In the genomic region with DNA sequence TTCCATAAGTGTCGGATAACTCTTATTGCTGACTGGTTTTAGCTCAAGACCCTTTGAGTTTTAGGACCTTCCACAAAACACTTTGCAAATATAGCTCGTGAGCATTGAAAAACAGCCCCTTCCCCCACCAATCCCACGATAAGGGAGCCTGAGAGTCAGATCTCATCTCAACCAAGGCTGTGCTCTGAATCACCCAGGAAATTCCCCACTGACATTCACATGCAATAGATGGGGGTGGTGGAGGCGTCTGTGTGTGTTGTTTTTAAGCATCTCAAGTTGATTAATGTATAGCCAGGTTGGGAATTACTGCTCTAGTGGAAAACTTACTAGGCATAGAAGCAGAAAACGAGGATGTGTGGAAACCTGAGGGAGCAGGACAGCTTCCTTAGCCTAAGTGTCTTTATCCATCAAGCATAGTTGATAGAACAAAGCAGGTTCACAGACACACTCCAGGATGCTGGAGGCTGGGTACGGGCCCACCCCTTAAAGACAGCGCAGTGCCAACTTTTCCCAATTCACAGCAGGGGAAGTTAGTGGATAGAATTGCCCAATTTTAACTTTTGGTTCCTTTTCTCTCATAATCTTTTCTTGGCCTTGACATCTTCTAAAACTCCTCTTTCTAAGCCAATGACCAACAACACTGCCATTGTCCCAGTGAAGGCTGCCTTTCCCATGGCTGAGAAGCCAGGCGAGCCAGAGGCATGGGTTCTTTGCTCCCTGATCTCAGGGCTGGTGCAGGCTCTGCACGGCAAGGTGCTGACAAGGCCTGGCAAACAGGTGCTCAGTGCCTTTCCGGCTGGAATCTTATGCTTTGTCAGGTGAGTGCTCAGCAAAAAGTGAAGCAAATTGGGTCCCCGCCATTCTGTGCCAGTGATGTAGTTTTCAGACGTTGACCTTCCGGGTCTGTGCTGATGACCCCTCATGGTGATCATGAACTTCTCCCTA, we compare ENCODE assay signal across 9 cellular contexts.
DNase-seq lines count a peak whose midpoint lies in the region; ATAC-seq, FAIRE-seq and TF ChIP-seq lines count a peak whose summit lies in the region.
"Had no signal": no experiment of that assay in that cellular context is flagged by ENCODE, and none has a peak within 500 bp of the region (broad histone marks: within the 10 kb centered on the region; RNA-seq: fewer than 3 reads in every experiment).

No MANE protein-coding gene starts in this region.

- in situ Hi-C loops in G401 (cut with HindIII; ENCODE audit: low sequenced_read_pairs) = no loop called here

- no peak overlapping the region for H2BK120ac ChIP-seq in mesenchymal stem cell (ENCODE audit: low read depth, low read length)

- no peaks in the 10 kb centered on the region for H3K9me3 ChIP-seq in HEK293 (ENCODE audit: control insufficient read depth, insufficient read depth, low read depth, low read length)
- H3K9me3 ChIP-seq in mesenchymal stem cell (ENCODE audit: control insufficient read depth, low read length) = peaks cover 27% of the 10 kb centered on the region
- H3K9me3 ChIP-seq in upper lobe of left lung = peaks cover 0 to 16% (median 14%) of the 10 kb centered on the region in 4 donors

- no peak overlapping the region for H3K4me2 ChIP-seq in mesenchymal stem cell (ENCODE audit: low read length, poor library complexity, severe bottlenecking)

- H3K36me3 ChIP-seq in HEK293 (ENCODE audit: control insufficient read depth in 2 of 2, insufficient read depth in 1 of 2, low read length in 2 of 2) = no peaks in the 10 kb centered on the region
- H3K36me3 ChIP-seq in mesenchymal stem cell (ENCODE audit: control insufficient read depth in 1 of 2, insufficient read depth in 2 of 2, low read depth in 1 of 2, low read length in 2 of 2) = no peaks in the 10 kb centered on the region
- H3K36me3 ChIP-seq in upper lobe of left lung = no peaks in the 10 kb centered on the region
- H3K36me3 ChIP-seq: left lung had no signal

- no peak overlapping the region for H3K27ac ChIP-seq in HEK293 (ENCODE audit: extremely low read depth, low read depth, low read length)
- H3K27ac ChIP-seq in mesenchymal stem cell (ENCODE audit: low read length, poor library complexity, severe bottlenecking) = no peak overlapping the region
- H3K27ac ChIP-seq in upper lobe of left lung = no peak overlapping the region
- H3K27ac ChIP-seq: left lung had no signal

- H3K4me3 ChIP-seq in GM12865 (ENCODE audit: low read depth, low read length) (peak overlapping the region; percentile 40), HEK293 (ENCODE audit: low read depth, low read length) (no peak overlapping the region), mesenchymal stem cell (ENCODE audit: insufficient read depth in 1 of 2, low read depth in 1 of 2, low read length in 2 of 2) (no peak overlapping the region), upper lobe of left lung (no peak overlapping the region)
- H3K4me3 ChIP-seq: left lung had no signal

- no peak overlapping the region for H4K91ac ChIP-seq in mesenchymal stem cell (ENCODE audit: low read length)

- no peak overlapping the region for H2BK5ac ChIP-seq in mesenchymal stem cell (ENCODE audit: low read depth, low read length, poor library complexity, severe bottlenecking)

- H3K27me3 ChIP-seq in mesenchymal stem cell (ENCODE audit: control insufficient read depth in 1 of 2, insufficient read depth in 1 of 2, low read length in 2 of 2) (no peaks in the 10 kb centered on the region), upper lobe of left lung (no peaks in the 10 kb centered on the region)

- H3K36me3 Mint-ChIP-seq in osteocyte (ENCODE audit: unreplicated experiment) = no peaks in the 10 kb centered on the region

- H2BK12ac ChIP-seq in mesenchymal stem cell (ENCODE audit: low read length in 2 of 2) = no peak overlapping the region

- H3K4me1 Mint-ChIP-seq in osteocyte (ENCODE audit: unreplicated experiment) = no peaks in the 10 kb centered on the region

- H3K27me3 Mint-ChIP-seq in osteocyte (ENCODE audit: unreplicated experiment) = peaks cover 4% of the 10 kb centered on the region

- no peaks in the 10 kb centered on the region for H3K79me1 ChIP-seq in mesenchymal stem cell (replicated peaks; ENCODE audit: low read length, poor library complexity, severe bottlenecking)

- no peak overlapping the region for H4K8ac ChIP-seq in mesenchymal stem cell (ENCODE audit: low read length)

- H3K27ac Mint-ChIP-seq in osteocyte (ENCODE audit: unreplicated experiment) = no peak overlapping the region

- TF ChIP-seq POLR2A in upper lobe of left lung (IDR thresholded peaks at IDR 0.05) = no peak

- no peak for TF ChIP-seq CTCF in GM12865 (IDR thresholded peaks at IDR 0.05; ENCODE audit: insufficient read depth, low read depth, low read length, missing control alignments)
- TF ChIP-seq CTCF in HEK293 (tag by site-specific recombination; IDR thresholded peaks at IDR 0.05) = no peak
- no peak for TF ChIP-seq CTCF in osteocyte (IDR thresholded peaks at IDR 0.05)
- TF ChIP-seq CTCF in upper lobe of left lung (IDR thresholded peaks at IDR 0.05) = no peak

- H2BK15ac ChIP-seq in mesenchymal stem cell (ENCODE audit: low read depth, poor library complexity, severe bottlenecking) = no peak overlapping the region

- DNase-seq in GM12865 (ENCODE audit: low read depth) (peak; percentile 86), mesenchymal stem cell (peak; percentile 80), urothelium cell line (ENCODE audit: low spot score) (no peak), osteocyte (ENCODE audit: extremely low spot score, unreplicated experiment) (no peak), upper lobe of left lung (no peak), G401 (ENCODE audit: low spot score) (no peak)
- peak; percentile 37 to 60 for DNase-seq in activated CD4-positive, alpha-beta T cell treated with anti-CD3 and anti-CD28 coated beads for 4 hours

- no peak overlapping the region for H3K23ac ChIP-seq in mesenchymal stem cell (ENCODE audit: low read length in 2 of 2)

- no peak overlapping the region for H3K18ac ChIP-seq in mesenchymal stem cell (ENCODE audit: low read depth in 1 of 2, low read length in 2 of 2)

- H3K4me1 ChIP-seq in HEK293 (ENCODE audit: control insufficient read depth, insufficient read depth, low read length) = no peaks in the 10 kb centered on the region
- H3K4me1 ChIP-seq in mesenchymal stem cell (ENCODE audit: control insufficient read depth, insufficient read depth, low read depth, low read length) = peaks cover 27% of the 10 kb centered on the region
- no peaks in the 10 kb centered on the region for H3K4me1 ChIP-seq in upper lobe of left lung
- H3K4me1 ChIP-seq: left lung had no signal

- no peak overlapping the region for H3K4me3 Mint-ChIP-seq in osteocyte (ENCODE audit: unreplicated experiment)

- H3K4ac ChIP-seq in mesenchymal stem cell (ENCODE audit: low read depth in 1 of 2, low read length in 2 of 2) = no peak overlapping the region

- no peak overlapping the region for H3K14ac ChIP-seq in mesenchymal stem cell (ENCODE audit: low read length in 2 of 2)

- H3K9me3 Mint-ChIP-seq in osteocyte (ENCODE audit: unreplicated experiment) = peaks cover 7% of the 10 kb centered on the region

- TF ChIP-seq EP300 in upper lobe of left lung (IDR thresholded peaks at IDR 0.05) = no peak

- CTCF ChIA-PET in HEK293 (lab: Yijun Ruan, JAX) = interaction anchor here (0.6 to 1.0 kb wide), 2 partner anchors 8 to 146 kb away, joined by 3 to 4 read pairs; no protein-coding TSS in a partner anchor

- H2AFZ ChIP-seq in mesenchymal stem cell (ENCODE audit: low read depth, low read length) = no peak overlapping the region

- no peak overlapping the region for H2AK5ac ChIP-seq in mesenchymal stem cell (ENCODE audit: low read length, severe bottlenecking)

- 79% methylated on average over 12 of the region's 13 CpGs for WGBS in mesenchymal stem cell
- WGBS in upper lobe of left lung, 2 donors = 71 to 80% methylated on average over 9 to 13 of the region's 13 CpGs

- POLR2A ChIA-PET in HEK293 (lab: Yijun Ruan, JAX) = interaction anchor here (1.1 kb wide), 1 partner anchor 30 kb away, joined by 3 read pairs; no protein-coding TSS in a partner anchor

- FAIRE-seq in urothelium cell line (lab: Jason Lieb, UNC) = no peak

- ATAC-seq in upper lobe of left lung (ENCODE audit: low FRiP score in 2 of 2) = no peak
- ATAC-seq: left lung had no signal

- no peak overlapping the region for H3K9ac ChIP-seq in mesenchymal stem cell (ENCODE audit: low read length)

TF ChIP-seq in HEK293, 187 proteins besides CTCF, POLR2A, EP300 and RAD21:
- TF ChIP-seq EGR2 (tag by site-specific recombination; IDR thresholded peaks at IDR 0.05; ENCODE audit: low read depth) (peak; percentile 34; the same call in 1 of the 2 replicates), KLF7 (tag by site-specific recombination; IDR thresholded peaks at IDR 0.05; ENCODE audit: borderline replicate concordance) (no peak), ZNF132 (tag by site-specific recombination; IDR thresholded peaks at IDR 0.05; ENCODE audit: borderline replicate concordance) (no peak)
TF ChIP-seq in HEK293: peak in this region for 1.

Comparison
In these comparisons a context has a peak if more than half of its experiments do, and no peak if none do; other contexts are left out.
1. DNase-seq: peak in GM12865 (single experiment), activated CD4-positive, alpha-beta T cell treated with anti-CD3 and anti-CD28 coated beads for 4 hours (2 of 2) and mesenchymal stem cell (single experiment); none in urothelium cell line (single experiment), osteocyte (single experiment), upper lobe of left lung (0 of 2) and G401 (single experiment).